ENCODE assay signal across 26 cellular contexts in the genomic region with DNA sequence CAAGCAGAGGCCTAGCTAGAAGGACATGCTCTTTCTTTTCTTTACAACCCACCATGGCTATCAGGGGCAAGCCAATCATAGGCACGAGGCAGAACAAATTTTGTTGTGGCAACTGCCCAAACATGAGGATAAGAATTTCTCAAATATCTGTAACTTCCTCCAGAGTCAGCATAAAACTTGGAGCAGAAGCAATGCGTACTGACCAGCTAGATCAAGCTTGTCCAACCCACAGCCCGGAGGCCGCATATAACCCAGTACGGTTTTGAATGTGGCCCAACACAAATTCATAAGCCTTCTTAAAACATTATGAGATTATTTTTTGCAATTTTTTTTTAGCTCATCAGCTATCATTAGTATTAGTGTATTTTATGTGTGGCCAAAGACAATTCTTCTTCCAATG.
"Had no signal": no experiment of that assay in that cellular context is flagged by ENCODE, and none has a peak within 500 bp of the region (broad histone marks: within the 10 kb centered on the region; RNA-seq: fewer than 3 reads in every experiment).

No MANE protein-coding gene starts in this region.

- H3K9me3 Mint-ChIP-seq: dendritic cell treated with granulocyte-macrophage colony-stimulating factor and Interleukin-4, amounts not matched to agents 40 ng/mL and 50 ng/mL, for 4 days; endodermal cell; memory B cell; stimulated activated naive CD8-positive, alpha-beta T cell treated with anti-CD3 and anti-CD28 coated beads, Interleukin-15, Interleukin-2, amounts not matched to agents 100 ng/mL and 50 ng/mL, for 24 hours had no signal

- DNase-seq: colonic mucosa; effector CD8-positive, alpha-beta T cell; endodermal cell; mucosa of descending colon; naive B cell; nucleus accumbens; stimulated activated CD4-positive, alpha-beta T cell treated with anti-CD3 and anti-CD28 coated beads, Interleukin-15, amount 100 ng/mL, for 24 hours; stimulated activated CD4-positive, alpha-beta T cell treated with anti-CD3 and anti-CD28 coated beads, Interleukin-2, amount 100 ng/mL, for 48 hours; stimulated activated naive B cell treated with anti-CD40 and anti-IgM and Interleukin-4, amounts not matched to agents 10 μg/mL and 1 μg/mL and 100 μg/mL, for 72 hours; transverse colon; upper lobe of right lung; uterus had no signal

- H3K27ac ChIP-seq: colonic mucosa, epithelial cell of prostate, prostate gland, right atrium auricular region, skin epidermis, suprapubic skin, transverse colon, upper lobe of right lung, uterus had no signal

- H3K4me3 Mint-ChIP-seq: dendritic cell treated with granulocyte-macrophage colony-stimulating factor and Interleukin-4, amounts not matched to agents 40 ng/mL and 50 ng/mL, for 4 days; endodermal cell; memory B cell; mesothelial cell of epicardium; naive B cell; natural killer cell treated with Interleukin-12 subunit alpha and Interleukin-12 subunit beta and Interleukin-15 and Interleukin-18, amount 100 ng/mL, for 72 hours; stimulated activated naive B cell treated with anti-CD40 and anti-IgM and Interleukin-4, amounts not matched to agents 10 μg/mL and 1 μg/mL and 100 μg/mL, for 72 hours; stimulated activated naive CD8-positive, alpha-beta T cell treated with anti-CD3 and anti-CD28 coated beads, Interleukin-15, Interleukin-2, amounts not matched to agents 100 ng/mL and 50 ng/mL, for 24 hours had no signal

- FAIRE-seq: frontal cortex, keratinocyte had no signal

- ATAC-seq: esophagus mucosa; mucosa of descending colon; natural killer cell treated with Interleukin-12 subunit alpha and Interleukin-12 subunit beta and Interleukin-15 and Interleukin-18, amount 100 ng/mL, for 72 hours; stimulated activated naive B cell treated with anti-CD40 and anti-IgM and Interleukin-4, amounts not matched to agents 10 μg/mL and 1 μg/mL and 100 μg/mL, for 72 hours; upper lobe of right lung had no signal

- H3K36me3 ChIP-seq: colonic mucosa, prostate gland, right atrium auricular region, suprapubic skin, transverse colon, upper lobe of right lung, uterus had no signal

- H3K27ac Mint-ChIP-seq: dendritic cell treated with granulocyte-macrophage colony-stimulating factor and Interleukin-4, amounts not matched to agents 40 ng/mL and 50 ng/mL, for 4 days; endodermal cell; memory B cell; mesothelial cell of epicardium; naive B cell; natural killer cell treated with Interleukin-12 subunit alpha and Interleukin-12 subunit beta and Interleukin-15 and Interleukin-18, amount 100 ng/mL, for 72 hours; stimulated activated naive B cell treated with anti-CD40 and anti-IgM and Interleukin-4, amounts not matched to agents 10 μg/mL and 1 μg/mL and 100 μg/mL, for 72 hours; stimulated activated naive CD8-positive, alpha-beta T cell treated with anti-CD3 and anti-CD28 coated beads, Interleukin-15, Interleukin-2, amounts not matched to agents 100 ng/mL and 50 ng/mL, for 24 hours had no signal

- H3K9me3 ChIP-seq: colonic mucosa, mucosa of descending colon, prostate gland, right atrium auricular region, suprapubic skin, transverse colon, upper lobe of right lung, uterus had no signal

- H3K36me3 Mint-ChIP-seq: memory B cell; mesothelial cell of epicardium; naive B cell; natural killer cell treated with Interleukin-12 subunit alpha and Interleukin-12 subunit beta and Interleukin-15 and Interleukin-18, amount 100 ng/mL, for 72 hours; stimulated activated naive B cell treated with anti-CD40 and anti-IgM and Interleukin-4, amounts not matched to agents 10 μg/mL and 1 μg/mL and 100 μg/mL, for 72 hours had no signal

- H3K4me3 ChIP-seq: colonic mucosa, lung, mucosa of descending colon, prostate gland, right atrium auricular region, skin epidermis, suprapubic skin, transverse colon, upper lobe of right lung, uterus had no signal

- H3K4me1 Mint-ChIP-seq: memory B cell; naive B cell; stimulated activated naive B cell treated with anti-CD40 and anti-IgM and Interleukin-4, amounts not matched to agents 10 μg/mL and 1 μg/mL and 100 μg/mL, for 72 hours had no signal

- H3K27me3 Mint-ChIP-seq: dendritic cell treated with granulocyte-macrophage colony-stimulating factor and Interleukin-4, amounts not matched to agents 40 ng/mL and 50 ng/mL, for 4 days; naive B cell; natural killer cell treated with Interleukin-12 subunit alpha and Interleukin-12 subunit beta and Interleukin-15 and Interleukin-18, amount 100 ng/mL, for 72 hours; stimulated activated naive B cell treated with anti-CD40 and anti-IgM and Interleukin-4, amounts not matched to agents 10 μg/mL and 1 μg/mL and 100 μg/mL, for 72 hours had no signal

- H3K4me1 ChIP-seq: colonic mucosa, prostate gland, right atrium auricular region, suprapubic skin, transverse colon, upper lobe of right lung, uterus had no signal

- H3K27me3 ChIP-seq: colonic mucosa, right atrium auricular region, suprapubic skin, transverse colon, upper lobe of right lung, uterus had no signal
